In the genomic region with DNA sequence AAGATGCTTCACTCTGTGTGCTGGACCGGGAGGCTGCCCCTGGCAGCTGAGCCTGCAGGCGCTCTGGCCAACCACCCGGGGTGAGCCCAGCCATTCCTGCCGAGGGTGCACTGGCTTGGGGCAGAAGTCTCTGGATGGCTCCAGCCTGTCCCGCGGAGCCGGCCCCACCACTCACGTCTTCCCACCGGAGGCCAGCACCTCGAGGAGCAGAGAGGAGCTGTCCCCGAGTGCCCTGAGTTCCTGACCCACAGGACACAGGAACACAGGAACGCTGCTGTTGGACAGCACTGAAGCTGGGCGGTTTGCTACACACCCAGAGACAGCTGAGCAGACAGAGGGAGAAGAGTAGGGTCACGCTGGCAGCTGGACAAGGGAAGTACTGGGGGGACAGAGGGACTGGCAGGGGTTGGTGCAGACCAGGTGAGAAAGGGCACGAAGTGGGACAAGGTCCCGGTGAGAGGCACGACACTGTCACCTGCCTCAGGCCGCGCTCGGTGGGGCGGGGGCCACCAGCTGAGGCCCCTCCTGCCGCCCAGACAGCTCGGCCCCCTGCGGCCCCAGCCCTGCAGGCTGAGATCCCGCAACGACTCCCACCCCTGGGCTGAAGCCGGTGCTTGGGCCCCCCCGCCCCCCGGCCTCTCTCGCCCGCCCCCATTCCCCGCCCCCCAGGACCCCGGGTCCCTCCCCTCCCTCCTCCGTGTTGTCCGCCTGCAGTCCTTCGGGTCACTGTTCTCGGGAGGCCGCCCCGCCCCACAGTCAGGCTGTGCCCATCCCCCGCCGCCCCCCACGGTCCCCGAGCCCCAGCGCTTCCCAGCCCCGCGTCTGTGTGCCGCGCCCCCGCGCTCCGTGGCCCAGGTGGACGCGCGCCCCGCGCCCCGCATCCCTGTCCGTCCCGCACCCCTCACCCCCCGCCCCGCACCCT, we compare ENCODE assay signal across 8 cellular contexts. TPM values are rescaled to one million over a fixed set of nuclear protein-coding genes. Genes with fewer than 3 reads are reported as not detected.
DNase-seq lines count a peak whose midpoint lies in the region; ATAC-seq and TF ChIP-seq lines count a peak whose summit lies in the region.

No MANE protein-coding gene starts in this region.

- peaks cover 22 to 47% of the 10 kb centered on the region in 2 donors for H3K27me3 Mint-ChIP-seq in T-cell

- peak overlapping the region; percentile 71 for H2AFZ ChIP-seq in smooth muscle cell (ENCODE audit: low read depth)

- no peaks in the 10 kb centered on the region for H3F3A ChIP-seq in smooth muscle cell (ENCODE audit: low read depth)

- peak overlapping the region; percentile 73 to 82 (median 78) for H3K4me3 Mint-ChIP-seq in T-cell

- H3K36me3 ChIP-seq in smooth muscle cell (ENCODE audit: low read depth) (no peaks in the 10 kb centered on the region), ascending aorta (no peaks in the 10 kb centered on the region)

- intact Hi-C loops in right cardiac atrium (cut with DNase I) = no loop called here
- intact Hi-C loops in ascending aorta (cut with DNase I) = no loop called here

- CTCF ChIA-PET in T-cell (lab: Charles Lee) = interaction anchor here (0.5 to 1.4 kb wide), 2 partner anchors 118 to 138 kb away, joined by 3 to 5 read pairs; no protein-coding TSS in a partner anchor

- no peak overlapping the region for H3K9ac ChIP-seq in smooth muscle cell (ENCODE audit: low read depth)

- H3K4me3 ChIP-seq in right cardiac atrium (ENCODE audit: low read length) (peak overlapping the region; percentile 62), smooth muscle cell (peak overlapping the region; percentile 45), ascending aorta (peak overlapping the region in 1 of 2 donors; percentile 43)

- H3K4me2 ChIP-seq in smooth muscle cell = peak overlapping the region; percentile 88

- no peaks in the 10 kb centered on the region for H3K9me3 Mint-ChIP-seq in T-cell

- POLR2A ChIA-PET in T-cell (lab: Charles Lee) = interaction anchor here in 1 of 2 donors (0.6 kb wide), 1 partner anchor 30 kb away, joined by 9 read pairs; no protein-coding TSS in a partner anchor

- 2% methylated on average over 59 of the region's 61 CpGs for WGBS in right cardiac atrium
- 19% methylated on average over 15 of the region's 61 CpGs for WGBS in smooth muscle cell (ENCODE audit: low lambda C conversion rate)

- H3K9me3 ChIP-seq in right cardiac atrium (ENCODE audit: control insufficient read depth, low read length) = no peaks in the 10 kb centered on the region
- no peaks in the 10 kb centered on the region for H3K9me3 ChIP-seq in smooth muscle cell (replicated peaks; ENCODE audit: low read depth)
- H3K9me3 ChIP-seq in ascending aorta = no peaks in the 10 kb centered on the region

- H3K4me1 ChIP-seq in right cardiac atrium (ENCODE audit: control insufficient read depth, insufficient read depth, low read length) = no peaks in the 10 kb centered on the region
- H3K4me1 ChIP-seq in smooth muscle cell (ENCODE audit: low read depth) = peaks cover 7% of the 10 kb centered on the region
- H3K4me1 ChIP-seq in ascending aorta = peaks cover 0 to 5% of the 10 kb centered on the region in 2 donors

- H3K27ac Mint-ChIP-seq in T-cell = peak overlapping the region in 1 of 2 donors; percentile 39

- H3K79me2 ChIP-seq in smooth muscle cell (ENCODE audit: low read depth) = no peaks in the 10 kb centered on the region

- TF ChIP-seq CTCF in smooth muscle cell (IDR thresholded peaks at IDR 0.05; ENCODE audit: borderline replicate concordance, insufficient read depth, poor library complexity, severe bottlenecking) (no peak), ascending aorta (IDR thresholded peaks at IDR 0.05) (no peak)

- DNase-seq in NCI-H2227 (lab: John Stamatoyannopoulos, UW; ENCODE audit: unreplicated experiment) (peak; percentile 64), NCI-H2227 treated with DMSO at 0.1 percent for 48 hours (lab: John Stamatoyannopoulos, UW) (no peak), T-cell (no peak), right cardiac atrium (peak; percentile 13 to 69 (median 61)), smooth muscle cell (lab: John Stamatoyannopoulos, UW; ENCODE audit: unreplicated experiment) (no peak), HCEC 1CT (no peak), ascending aorta (ENCODE audit: low spot score in 2 of 2) (no peak)

- no peaks in the 10 kb centered on the region for H3K27me3 ChIP-seq in right cardiac atrium (ENCODE audit: control insufficient read depth, insufficient read depth)
- H3K27me3 ChIP-seq in smooth muscle cell (ENCODE audit: low read depth) = no peaks in the 10 kb centered on the region
- peaks cover 18% of the 10 kb centered on the region for H3K27me3 ChIP-seq in ascending aorta

- no peaks in the 10 kb centered on the region for H3K36me3 Mint-ChIP-seq in T-cell

- peaks cover 10 to 31% (median 17%) of the 10 kb centered on the region in 3 donors for H3K4me1 Mint-ChIP-seq in T-cell

- ATAC-seq in T-cell (replicated peaks in 1 of 4) = peak in 1 of 4 experiments; percentile 28
- ATAC-seq in right cardiac atrium = peak in 1 of 2 donors; percentile 23
- no peak for ATAC-seq in HG03196 (IDR thresholded peaks at IDR 0.05; ENCODE audit: unreplicated experiment)

- H4K20me1 ChIP-seq in smooth muscle cell (ENCODE audit: low read depth) = peaks cover 21% of the 10 kb centered on the region

- H3K27ac ChIP-seq in right cardiac atrium (ENCODE audit: low read length) = no peak overlapping the region
- H3K27ac ChIP-seq in smooth muscle cell (ENCODE audit: low read depth) = no peak overlapping the region
- H3K27ac ChIP-seq in ascending aorta = no peak overlapping the region

RNA-seq across cellular contexts. Expression of gene B4GALNT4, which starts 0.6 kb away (rescaled TPM):
- total RNA-seq in T-cell (1 to 10 TPM; 1.7 to 5.6 (median 2.8) TPM), right cardiac atrium (1 to 10 TPM; 1.0 to 1.6 (median 1.3) TPM), smooth muscle cell (21.9 and 48.8 TPM in 2 replicates), ascending aorta (not detected)
- polyA plus RNA-seq in right cardiac atrium (2.5 TPM), smooth muscle cell (44.9 and 45.8 TPM in 2 replicates)

RNA-seq across cellular contexts. Expression of gene PKP3, which starts 25.3 kb away (rescaled TPM):
- under 1 TPM in 4 of 5 donors, not detected in 1; 0.32 to 0.85 (median 0.47) TPM for total RNA-seq in T-cell
- under 1 TPM; 0.26 to 0.88 (median 0.63) TPM for total RNA-seq in right cardiac atrium
- polyA plus RNA-seq in right cardiac atrium = 0.36 TPM
- 32.0 and 61.2 TPM in 2 replicates for total RNA-seq in smooth muscle cell
- 24.6 and 69.9 TPM in 2 replicates for polyA plus RNA-seq in smooth muscle cell
- not detected for total RNA-seq in ascending aorta

RNA-seq across cellular contexts. Expression of gene SIGIRR, which starts 46.1 kb away (rescaled TPM):
- total RNA-seq in T-cell (100 to 1,000 TPM; 395 to 488 (median 460) TPM), right cardiac atrium (10 to 100 TPM; 28.6 to 42.4 (median 35.1) TPM), smooth muscle cell (15.3 and 18.3 TPM in 2 replicates), ascending aorta (121 TPM)
- polyA plus RNA-seq in right cardiac atrium (61.8 TPM), smooth muscle cell (26.3 and 29.4 TPM in 2 replicates)

RNA-seq across cellular contexts. Expression of gene IFITM3, which starts 48.0 kb away (rescaled TPM):
- total RNA-seq in T-cell = 10 to 100 TPM in 4 of 5 donors, 1 to 10 TPM in 1; 2.1 to 35.5 (median 17.6) TPM
- total RNA-seq in right cardiac atrium = 100 to 1,000 TPM; 263 to 569 (median 519) TPM
- polyA plus RNA-seq in right cardiac atrium = 749 TPM
- 392 and 393 TPM in 2 replicates for total RNA-seq in smooth muscle cell
- 3,295 and 4,132 TPM in 2 replicates for polyA plus RNA-seq in smooth muscle cell
- total RNA-seq in ascending aorta = 1,421 TPM

RNA-seq across cellular contexts. Expression of gene IFITM1, which starts 54.8 kb away (rescaled TPM):
- total RNA-seq in T-cell (100 to 1,000 TPM; 201 to 427 (median 243) TPM), right cardiac atrium (100 to 1,000 TPM in 3 of 4 donors, 10 to 100 TPM in 1; 85.0 to 169 (median 116) TPM), smooth muscle cell (355 TPM in 2 replicates), ascending aorta (650 TPM)
- polyA plus RNA-seq in right cardiac atrium (235 TPM), smooth muscle cell (599 and 726 TPM in 2 replicates)

Comparison
In these comparisons a context has a peak if more than half of its experiments do, and no peak if none do; other contexts are left out.
1. DNase-seq: peak in NCI-H2227 (single experiment) and right cardiac atrium (3 of 3); none in NCI-H2227 treated with DMSO at 0.1 percent for 48 hours (single experiment), T-cell (0 of 34), smooth muscle cell (single experiment), HCEC 1CT (single experiment) and ascending aorta (0 of 2).
2. RNA of gene PKP3, which starts 25.3 kb away (total RNA-seq): 32.0 to 61.2 TPM in smooth muscle cell; 0.26 to 0.88 TPM in right cardiac atrium, 0.32 to 0.85 TPM in T-cell and not detected in ascending aorta (single experiment); every median in the first group is over 10 times any median in the second.